ENCODE assay signal across 1 cellular context in the genomic region with DNA sequence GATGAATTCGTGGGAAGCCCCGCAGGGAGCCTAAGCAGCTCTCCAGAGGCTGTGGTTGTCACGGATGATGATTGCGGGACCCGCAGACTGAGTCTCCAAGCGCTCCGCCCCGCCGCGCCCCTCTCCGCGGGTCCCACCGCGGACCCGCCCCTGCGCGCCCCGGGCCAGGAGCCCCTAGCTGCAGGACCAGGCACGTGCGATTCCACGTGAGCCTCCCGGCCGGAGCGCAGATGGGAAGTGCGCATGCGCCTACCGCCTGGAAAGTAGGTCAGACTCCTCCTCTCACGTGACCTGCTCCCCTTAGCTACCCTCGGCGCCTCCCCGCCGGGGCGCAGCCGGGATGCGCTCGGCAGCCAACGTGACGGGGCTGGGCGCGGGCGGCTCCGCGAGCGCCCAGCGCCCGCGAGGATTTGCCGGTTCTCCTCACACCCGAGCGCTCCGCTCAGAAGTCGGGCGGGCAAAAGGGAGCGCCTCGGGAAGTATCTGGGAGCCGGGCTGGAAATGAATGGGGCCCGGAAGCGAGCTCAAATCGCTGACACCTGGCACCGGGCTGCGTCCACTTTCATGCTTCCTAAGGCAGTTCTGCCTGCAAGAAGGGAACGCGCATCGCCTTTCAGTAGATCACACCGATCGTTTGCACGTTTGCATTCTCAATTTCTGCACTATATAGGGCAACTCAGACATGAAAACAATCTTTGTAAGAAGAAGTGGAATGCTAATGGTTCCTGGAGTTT.
TF ChIP-seq lines count a peak whose summit lies in the region.

No MANE protein-coding gene starts in this region.

TF ChIP-seq in HepG2, 621 proteins besides CTCF, POLR2A, EP300 and RAD21 (continued from another document and continues in another):
- TF ChIP-seq KDM6A (CRISPR knock-in tag; IDR thresholded peaks at IDR 0.05; ENCODE audit: low read depth) (no peak), RERE (CRISPR knock-in tag; IDR thresholded peaks at IDR 0.05; ENCODE audit: low read depth) (no peak), TCF12 (IDR thresholded peaks at IDR 0.05) (no peak), TCF12 (CRISPR knock-in tag; IDR thresholded peaks at IDR 0.05) (peak; percentile 62), RFX3 (CRISPR knock-in tag; IDR thresholded peaks at IDR 0.05) (no peak), ZNF44 (CRISPR knock-in tag; IDR thresholded peaks at IDR 0.05) (peak; percentile 45; the same call in 1 of the 2 replicates), ZNF333 (CRISPR knock-in tag; IDR thresholded peaks at IDR 0.05; ENCODE audit: borderline replicate concordance) (peak; percentile 89), ZFP36 (IDR thresholded peaks at IDR 0.05; ENCODE audit: borderline replicate concordance, low read depth, low read length, partially characterized antibody) (no peak), TP53 (CRISPR knock-in tag; conservative IDR thresholded peaks at IDR 0.05) (0 out of 2 replicates have a peak, but pooled peaks have one; percentile 6), TBX2 (CRISPR knock-in tag; IDR thresholded peaks at IDR 0.05; ENCODE audit: borderline replicate concordance) (peak; percentile 88; the same call in 1 of the 2 replicates), ZNF552 (CRISPR knock-in tag; IDR thresholded peaks at IDR 0.05; ENCODE audit: borderline replicate concordance) (peak; percentile 19), MBNL3 (CRISPR knock-in tag; conservative IDR thresholded peaks at IDR 0.05) (no peak), KDM2A (CRISPR knock-in tag; IDR thresholded peaks at IDR 0.05; ENCODE audit: borderline replicate concordance, low read depth) (peak; percentile 86), FUBP1 (CRISPR knock-in tag; IDR thresholded peaks at IDR 0.05; ENCODE audit: borderline replicate concordance) (no peak), NR2F1 (CRISPR knock-in tag; IDR thresholded peaks at IDR 0.05) (no peak; a peak in 1 of 4 replicates), GLMP (CRISPR knock-in tag; IDR thresholded peaks at IDR 0.05; ENCODE audit: borderline replicate concordance) (no peak), ZNF446 (CRISPR knock-in tag; IDR thresholded peaks at IDR 0.05) (no peak), ZFAT (CRISPR knock-in tag; conservative IDR thresholded peaks at IDR 0.05) (0 out of 2 replicates have a peak, but pooled peaks have one; percentile 63), SMYD3 (CRISPR knock-in tag; IDR thresholded peaks at IDR 0.05) (no peak), NFIC (IDR thresholded peaks at IDR 0.05; ENCODE audit: low read length) (no peak), MXI1 (IDR thresholded peaks at IDR 0.05; ENCODE audit: borderline replicate concordance, low read depth, low read length) (peak; percentile 90; the same call in 2 of the 3 replicates), NFATC3 (CRISPR knock-in tag; IDR thresholded peaks at IDR 0.05) (no peak), MTA1 (CRISPR knock-in tag; IDR thresholded peaks at IDR 0.05; ENCODE audit: borderline replicate concordance) (no peak; the same call in 1 of the 2 replicates), ZNF598 (CRISPR knock-in tag; IDR thresholded peaks at IDR 0.05; ENCODE audit: borderline replicate concordance) (peak; percentile 91), SALL2 (CRISPR knock-in tag; IDR thresholded peaks at IDR 0.05) (no peak), SALL1 (CRISPR knock-in tag; IDR thresholded peaks at IDR 0.05) (peak; percentile 80), AKAP8 (CRISPR knock-in tag; IDR thresholded peaks at IDR 0.05) (no peak), ZNF207 (IDR thresholded peaks at IDR 0.05; ENCODE audit: borderline replicate concordance) (no peak), KAT2B (IDR thresholded peaks at IDR 0.05; ENCODE audit: borderline replicate concordance, low read depth, low read length) (no peak), GZF1 (CRISPR knock-in tag; IDR thresholded peaks at IDR 0.05) (peak; percentile 77; the same call in 1 of the 2 replicates), MIXL1 (CRISPR knock-in tag; IDR thresholded peaks at IDR 0.05) (peak; percentile 29; the same call in 1 of the 2 replicates), TRAFD1 (CRISPR knock-in tag; IDR thresholded peaks at IDR 0.05; ENCODE audit: borderline replicate concordance) (no peak), FOSL1 (CRISPR knock-in tag; IDR thresholded peaks at IDR 0.05; ENCODE audit: borderline replicate concordance) (no peak), MYC (CRISPR knock-in tag; IDR thresholded peaks at IDR 0.05; ENCODE audit: borderline replicate concordance) (peak; percentile 95), SAP130 (CRISPR knock-in tag; IDR thresholded peaks at IDR 0.05; ENCODE audit: low read depth) (peak; percentile 94), STAG1 (CRISPR knock-in tag; IDR thresholded peaks at IDR 0.05) (0 out of 2 replicates have a peak, but pooled peaks have one; percentile 3), CHD4 (IDR thresholded peaks at IDR 0.05; ENCODE audit: borderline replicate concordance, low read length) (no peak), PAX8 (CRISPR knock-in tag; IDR thresholded peaks at IDR 0.05; ENCODE audit: borderline replicate concordance) (no peak), ZNF562 (CRISPR knock-in tag; IDR thresholded peaks at IDR 0.05; ENCODE audit: borderline replicate concordance) (no peak), ZBTB39 (CRISPR knock-in tag; IDR thresholded peaks at IDR 0.05) (peak; percentile 71; the same call in 1 of the 2 replicates), RARG (CRISPR knock-in tag; IDR thresholded peaks at IDR 0.05; ENCODE audit: low read depth) (no peak), ZNF205 (CRISPR knock-in tag; IDR thresholded peaks at IDR 0.05) (no peak; the same call in 1 of the 2 replicates), IRF2 (CRISPR knock-in tag; IDR thresholded peaks at IDR 0.05) (peak; percentile 71)
- TF ChIP-seq, protein P1, sequence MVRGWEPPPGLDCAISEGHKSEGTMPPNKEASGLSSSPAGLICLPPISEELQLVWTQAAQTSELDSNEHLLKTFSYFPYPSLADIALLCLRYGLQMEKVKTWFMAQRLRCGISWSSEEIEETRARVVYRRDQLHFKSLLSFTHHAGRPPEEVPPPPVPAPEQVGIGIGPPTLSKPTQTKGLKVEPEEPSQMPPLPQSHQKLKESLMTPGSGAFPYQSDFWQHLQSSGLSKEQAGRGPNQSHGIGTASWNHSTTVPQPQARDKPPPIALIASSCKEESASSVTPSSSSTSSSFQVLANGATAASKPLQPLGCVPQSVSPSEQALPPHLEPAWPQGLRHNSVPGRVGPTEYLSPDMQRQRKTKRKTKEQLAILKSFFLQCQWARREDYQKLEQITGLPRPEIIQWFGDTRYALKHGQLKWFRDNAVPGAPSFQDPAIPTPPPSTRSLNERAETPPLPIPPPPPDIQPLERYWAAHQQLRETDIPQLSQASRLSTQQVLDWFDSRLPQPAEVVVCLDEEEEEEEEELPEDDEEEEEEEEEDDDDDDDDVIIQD (CRISPR knock-in tag; IDR thresholded peaks at IDR 0.05; ENCODE audit: low read depth) = 0 out of 2 replicates have a peak, but pooled peaks have one; percentile 29
- TF ChIP-seq, protein P2, sequence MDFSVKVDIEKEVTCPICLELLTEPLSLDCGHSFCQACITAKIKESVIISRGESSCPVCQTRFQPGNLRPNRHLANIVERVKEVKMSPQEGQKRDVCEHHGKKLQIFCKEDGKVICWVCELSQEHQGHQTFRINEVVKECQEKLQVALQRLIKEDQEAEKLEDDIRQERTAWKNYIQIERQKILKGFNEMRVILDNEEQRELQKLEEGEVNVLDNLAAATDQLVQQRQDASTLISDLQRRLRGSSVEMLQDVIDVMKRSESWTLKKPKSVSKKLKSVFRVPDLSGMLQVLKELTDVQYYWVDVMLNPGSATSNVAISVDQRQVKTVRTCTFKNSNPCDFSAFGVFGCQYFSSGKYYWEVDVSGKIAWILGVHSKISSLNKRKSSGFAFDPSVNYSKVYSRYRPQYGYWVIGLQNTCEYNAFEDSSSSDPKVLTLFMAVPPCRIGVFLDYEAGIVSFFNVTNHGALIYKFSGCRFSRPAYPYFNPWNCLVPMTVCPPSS (IDR thresholded peaks at IDR 0.05) = no peak
- TF ChIP-seq, protein P3, sequence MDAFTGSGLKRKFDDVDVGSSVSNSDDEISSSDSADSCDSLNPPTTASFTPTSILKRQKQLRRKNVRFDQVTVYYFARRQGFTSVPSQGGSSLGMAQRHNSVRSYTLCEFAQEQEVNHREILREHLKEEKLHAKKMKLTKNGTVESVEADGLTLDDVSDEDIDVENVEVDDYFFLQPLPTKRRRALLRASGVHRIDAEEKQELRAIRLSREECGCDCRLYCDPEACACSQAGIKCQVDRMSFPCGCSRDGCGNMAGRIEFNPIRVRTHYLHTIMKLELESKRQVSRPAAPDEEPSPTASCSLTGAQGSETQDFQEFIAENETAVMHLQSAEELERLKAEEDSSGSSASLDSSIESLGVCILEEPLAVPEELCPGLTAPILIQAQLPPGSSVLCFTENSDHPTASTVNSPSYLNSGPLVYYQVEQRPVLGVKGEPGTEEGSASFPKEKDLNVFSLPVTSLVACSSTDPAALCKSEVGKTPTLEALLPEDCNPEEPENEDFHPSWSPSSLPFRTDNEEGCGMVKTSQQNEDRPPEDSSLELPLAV (CRISPR knock-in tag; conservative IDR thresholded peaks at IDR 0.05; ENCODE audit: low read depth) = no peak
